8 cellular contexts compared by ENCODE assay signal in genomic region chr11:1570896-1571759, GRCh38. TPM values are rescaled to one million over a fixed set of nuclear protein-coding genes. Genes with fewer than 3 reads are reported as not detected.
DNase-seq lines count a peak whose midpoint lies in the region; ATAC-seq and TF ChIP-seq lines count a peak whose summit lies in the region.

No MANE protein-coding gene starts in this region.

- H3K4me1 Mint-ChIP-seq in CD14-positive monocyte (no peaks in the 10 kb centered on the region), endodermal cell (peaks cover 20% of the 10 kb centered on the region), neural progenitor cell (peaks cover 17% of the 10 kb centered on the region)

- H3F3A ChIP-seq in neural progenitor cell (ENCODE audit: low read depth), result peaks cover 23% of the 10 kb centered on the region

- TF ChIP-seq CTCF in CD14-positive monocyte (IDR thresholded peaks at IDR 0.05) (no peak), endodermal cell (conservative IDR thresholded peaks at IDR 0.05) (no peak), neural progenitor cell (IDR thresholded peaks at IDR 0.05) (no peak)

- intact Hi-C loops in CD14-positive monocyte (cut with micrococcal nuclease), result loop anchor here (5.0 to 10.0 kb wide), 3 partner anchors 259 to 369 kb away; no protein-coding TSS in a partner anchor

- H3K4me3 ChIP-seq in endodermal cell (ENCODE audit: low read length) (peak overlapping the region; percentile 70), neural progenitor cell (peak overlapping the region; percentile 45)

- no peaks in the 10 kb centered on the region for H3K36me3 ChIP-seq in endodermal cell (ENCODE audit: control insufficient read depth, insufficient read depth, low read length)
- H3K36me3 ChIP-seq in neural progenitor cell, result no peaks in the 10 kb centered on the region

- H3K4me1 ChIP-seq in endodermal cell (ENCODE audit: control insufficient read depth, insufficient read depth, low read length) (peaks cover 12% of the 10 kb centered on the region), neural progenitor cell (peaks cover 25% of the 10 kb centered on the region)

- no peak for ATAC-seq in GM19463 (IDR thresholded peaks at IDR 0.05; ENCODE audit: unreplicated experiment)
- ATAC-seq in HG03139 (IDR thresholded peaks at IDR 0.05; ENCODE audit: unreplicated experiment), result no peak

- peak overlapping the region; percentile 80 for H3K4me2 ChIP-seq in neural progenitor cell

- H3K4me3 Mint-ChIP-seq in CD14-positive monocyte (peak overlapping the region; percentile 50 to 70), endodermal cell (peak overlapping the region; percentile 47), neural progenitor cell (peak overlapping the region; percentile 75)

- H3K9me3 ChIP-seq in endodermal cell (ENCODE audit: control insufficient read depth, low read length) (no peaks in the 10 kb centered on the region), neural progenitor cell (ENCODE audit: low read depth) (no peaks in the 10 kb centered on the region)

- H3K36me3 Mint-ChIP-seq in CD14-positive monocyte, result no peaks in the 10 kb centered on the region
- no peaks in the 10 kb centered on the region for H3K36me3 Mint-ChIP-seq in endodermal cell (ENCODE audit: low read depth)
- no peaks in the 10 kb centered on the region for H3K36me3 Mint-ChIP-seq in neural progenitor cell

- 8 to 10% methylated on average over 3 to 57 of the region's 58 CpGs for WGBS in endodermal cell (ENCODE audit: insufficient coverage in 1 of 2, insufficient read length in 1 of 2), 2 experiments

- H3K27ac Mint-ChIP-seq in CD14-positive monocyte (no peak overlapping the region), endodermal cell (no peak overlapping the region), neural progenitor cell (no peak overlapping the region)

- H2AFZ ChIP-seq in neural progenitor cell (replicated peaks), result no peak overlapping the region

- peaks cover 0 to 9% (median 2%) of the 10 kb centered on the region in 7 donors for H3K9me3 Mint-ChIP-seq in CD14-positive monocyte
- H3K9me3 Mint-ChIP-seq in endodermal cell, result no peaks in the 10 kb centered on the region
- H3K9me3 Mint-ChIP-seq in neural progenitor cell, result no peaks in the 10 kb centered on the region

- H4K20me1 ChIP-seq in neural progenitor cell (ENCODE audit: low read depth), result peaks cover 38% of the 10 kb centered on the region

- DNase-seq in CD14-positive monocyte (ENCODE audit: low spot score) (no peak), NCI-H69 (lab: John Stamatoyannopoulos, UW) (peak; percentile 75), endodermal cell (peak; percentile 83), neural progenitor cell (ENCODE audit: low spot score) (peak; percentile 70), GF-D8 (lab: John Stamatoyannopoulos, UW) (no peak), NCI-H1436 treated with DMSO at 0.1 percent for 48 hours (lab: John Stamatoyannopoulos, UW) (no peak)

- H3K79me2 ChIP-seq in neural progenitor cell (ENCODE audit: low read depth), result no peaks in the 10 kb centered on the region

- H3K27me3 ChIP-seq in endodermal cell (ENCODE audit: control insufficient read depth, insufficient read depth, low read length, poor library complexity, severe bottlenecking) (peaks cover 48% of the 10 kb centered on the region), neural progenitor cell (peaks cover 75% of the 10 kb centered on the region)

- no peak overlapping the region for H3K27ac ChIP-seq in endodermal cell (ENCODE audit: low read depth, low read length)
- H3K27ac ChIP-seq in neural progenitor cell, result no peak overlapping the region

- H3K9ac ChIP-seq in endodermal cell (ENCODE audit: extremely low read depth, low read length, poor library complexity, severe bottlenecking) (peak overlapping the region; percentile 25), neural progenitor cell (no peak overlapping the region)

- H3K27me3 Mint-ChIP-seq in CD14-positive monocyte (ENCODE audit: low read depth in 3 of 3) (peaks cover 53 to 81% (median 57%) of the 10 kb centered on the region in 3 donors), endodermal cell (ENCODE audit: insufficient read depth) (peaks cover 31% of the 10 kb centered on the region), neural progenitor cell (ENCODE audit: insufficient read depth, low read depth) (peaks cover 31% of the 10 kb centered on the region)

RNA-seq across cellular contexts. Expression of gene DUSP8, which starts 0.9 kb away (rescaled TPM):
- not detected for polyA plus RNA-seq in CD14-positive monocyte
- total RNA-seq in endodermal cell, result 1 to 10 TPM; 4.7 to 7.0 TPM
- 13.7 TPM for polyA plus RNA-seq in endodermal cell (2013, experiment 1 of 2)
- 7.4 TPM for polyA plus RNA-seq in endodermal cell (2013, experiment 2 of 2)
- 0.09 and 0.28 TPM in 2 replicates for total RNA-seq in neural progenitor cell (ENCODE audit: low replicate concordance)

RNA-seq across cellular contexts. Expression of gene KRTAP5-1, which starts 14.0 kb away (rescaled TPM):
- polyA plus RNA-seq in CD14-positive monocyte, result not detected
- total RNA-seq in endodermal cell (not detected), neural progenitor cell (ENCODE audit: low replicate concordance) (not detected in 2 replicates)
- not detected for polyA plus RNA-seq in endodermal cell (2013, experiment 1 of 2)
- not detected for polyA plus RNA-seq in endodermal cell (2013, experiment 2 of 2)

RNA-seq across cellular contexts. Expression of gene KRTAP5-2, which starts 27.0 kb away (rescaled TPM):
- polyA plus RNA-seq in CD14-positive monocyte, result not detected
- total RNA-seq in endodermal cell, result not detected
- polyA plus RNA-seq in endodermal cell (2013, experiment 1 of 2), result not detected
- polyA plus RNA-seq in endodermal cell (2013, experiment 2 of 2), result not detected
- total RNA-seq in neural progenitor cell (ENCODE audit: low replicate concordance), result not detected in 2 replicates

RNA-seq across cellular contexts. Expression of gene KRTAP5-3, which starts 37.1 kb away (rescaled TPM):
- not detected for polyA plus RNA-seq in CD14-positive monocyte
- total RNA-seq in endodermal cell (not detected), neural progenitor cell (ENCODE audit: low replicate concordance) (not detected in 2 replicates)
- polyA plus RNA-seq in endodermal cell (2013, experiment 1 of 2), result not detected
- not detected for polyA plus RNA-seq in endodermal cell (2013, experiment 2 of 2)

RNA-seq across cellular contexts. Expression of gene KRTAP5-4, which starts 50.8 kb away (rescaled TPM):
- polyA plus RNA-seq in CD14-positive monocyte, result not detected
- total RNA-seq in endodermal cell (not detected), neural progenitor cell (ENCODE audit: low replicate concordance) (not detected in 2 replicates)
- polyA plus RNA-seq in endodermal cell (2013, experiment 1 of 2), result not detected
- not detected for polyA plus RNA-seq in endodermal cell (2013, experiment 2 of 2)

Comparison
In these comparisons a context has a peak if more than half of its experiments do, and no peak if none do; other contexts are left out.
1. DNase-seq: peak in NCI-H69 (single experiment), endodermal cell (single experiment) and neural progenitor cell (single experiment); none in CD14-positive monocyte (single experiment), GF-D8 (single experiment) and NCI-H1436 treated with DMSO at 0.1 percent for 48 hours (single experiment).
2. Peak in every context shown above with its lines, with median percentiles within 50 percentile points of each other: H3K4me3 Mint-ChIP-seq.